ENCODE assay signal across 1 cellular context in the genomic region with DNA sequence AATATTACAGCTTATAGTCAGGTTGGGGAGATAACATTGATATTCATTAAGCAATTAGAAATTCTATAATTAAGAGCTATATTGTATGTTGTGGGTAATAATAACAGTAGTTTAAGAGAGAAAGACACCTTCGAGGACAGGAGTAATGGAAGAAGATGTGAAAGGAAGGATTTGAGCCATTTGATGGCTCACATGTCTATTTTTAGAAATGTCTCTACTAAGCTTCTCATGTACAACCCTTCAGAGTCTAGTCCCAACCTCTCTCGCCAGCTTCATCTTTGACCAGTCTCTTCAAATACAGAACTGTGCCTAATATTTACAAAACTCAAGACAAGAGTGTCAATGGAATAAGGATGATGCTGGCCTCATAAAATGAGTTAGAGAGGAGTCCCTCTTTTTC.
TF ChIP-seq lines count a peak whose summit lies in the region.

No MANE protein-coding gene starts in this region.

TF ChIP-seq in SK-N-SH treated with all-trans-retinoic acid at 6 μM for 48 hours, 23 proteins besides CTCF, POLR2A, EP300 and RAD21 (continued from another document):
- TF ChIP-seq, protein P1, sequence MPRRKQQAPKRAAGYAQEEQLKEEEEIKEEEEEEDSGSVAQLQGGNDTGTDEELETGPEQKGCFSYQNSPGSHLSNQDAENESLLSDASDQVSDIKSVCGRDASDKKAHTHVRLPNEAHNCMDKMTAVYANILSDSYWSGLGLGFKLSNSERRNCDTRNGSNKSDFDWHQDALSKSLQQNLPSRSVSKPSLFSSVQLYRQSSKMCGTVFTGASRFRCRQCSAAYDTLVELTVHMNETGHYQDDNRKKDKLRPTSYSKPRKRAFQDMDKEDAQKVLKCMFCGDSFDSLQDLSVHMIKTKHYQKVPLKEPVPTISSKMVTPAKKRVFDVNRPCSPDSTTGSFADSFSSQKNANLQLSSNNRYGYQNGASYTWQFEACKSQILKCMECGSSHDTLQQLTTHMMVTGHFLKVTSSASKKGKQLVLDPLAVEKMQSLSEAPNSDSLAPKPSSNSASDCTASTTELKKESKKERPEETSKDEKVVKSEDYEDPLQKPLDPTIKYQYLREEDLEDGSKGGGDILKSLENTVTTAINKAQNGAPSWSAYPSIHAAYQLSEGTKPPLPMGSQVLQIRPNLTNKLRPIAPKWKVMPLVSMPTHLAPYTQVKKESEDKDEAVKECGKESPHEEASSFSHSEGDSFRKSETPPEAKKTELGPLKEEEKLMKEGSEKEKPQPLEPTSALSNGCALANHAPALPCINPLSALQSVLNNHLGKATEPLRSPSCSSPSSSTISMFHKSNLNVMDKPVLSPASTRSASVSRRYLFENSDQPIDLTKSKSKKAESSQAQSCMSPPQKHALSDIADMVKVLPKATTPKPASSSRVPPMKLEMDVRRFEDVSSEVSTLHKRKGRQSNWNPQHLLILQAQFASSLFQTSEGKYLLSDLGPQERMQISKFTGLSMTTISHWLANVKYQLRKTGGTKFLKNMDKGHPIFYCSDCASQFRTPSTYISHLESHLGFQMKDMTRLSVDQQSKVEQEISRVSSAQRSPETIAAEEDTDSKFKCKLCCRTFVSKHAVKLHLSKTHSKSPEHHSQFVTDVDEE (CRISPR knock-in tag; IDR thresholded peaks at IDR 0.05) = no peak
- TF ChIP-seq, protein P2, sequence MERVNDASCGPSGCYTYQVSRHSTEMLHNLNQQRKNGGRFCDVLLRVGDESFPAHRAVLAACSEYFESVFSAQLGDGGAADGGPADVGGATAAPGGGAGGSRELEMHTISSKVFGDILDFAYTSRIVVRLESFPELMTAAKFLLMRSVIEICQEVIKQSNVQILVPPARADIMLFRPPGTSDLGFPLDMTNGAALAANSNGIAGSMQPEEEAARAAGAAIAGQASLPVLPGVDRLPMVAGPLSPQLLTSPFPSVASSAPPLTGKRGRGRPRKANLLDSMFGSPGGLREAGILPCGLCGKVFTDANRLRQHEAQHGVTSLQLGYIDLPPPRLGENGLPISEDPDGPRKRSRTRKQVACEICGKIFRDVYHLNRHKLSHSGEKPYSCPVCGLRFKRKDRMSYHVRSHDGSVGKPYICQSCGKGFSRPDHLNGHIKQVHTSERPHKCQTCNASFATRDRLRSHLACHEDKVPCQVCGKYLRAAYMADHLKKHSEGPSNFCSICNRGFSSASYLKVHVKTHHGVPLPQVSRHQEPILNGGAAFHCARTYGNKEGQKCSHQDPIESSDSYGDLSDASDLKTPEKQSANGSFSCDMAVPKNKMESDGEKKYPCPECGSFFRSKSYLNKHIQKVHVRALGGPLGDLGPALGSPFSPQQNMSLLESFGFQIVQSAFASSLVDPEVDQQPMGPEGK (CRISPR knock-in tag; IDR thresholded peaks at IDR 0.05; ENCODE audit: borderline replicate concordance) = no peak
- TF ChIP-seq, protein P3, sequence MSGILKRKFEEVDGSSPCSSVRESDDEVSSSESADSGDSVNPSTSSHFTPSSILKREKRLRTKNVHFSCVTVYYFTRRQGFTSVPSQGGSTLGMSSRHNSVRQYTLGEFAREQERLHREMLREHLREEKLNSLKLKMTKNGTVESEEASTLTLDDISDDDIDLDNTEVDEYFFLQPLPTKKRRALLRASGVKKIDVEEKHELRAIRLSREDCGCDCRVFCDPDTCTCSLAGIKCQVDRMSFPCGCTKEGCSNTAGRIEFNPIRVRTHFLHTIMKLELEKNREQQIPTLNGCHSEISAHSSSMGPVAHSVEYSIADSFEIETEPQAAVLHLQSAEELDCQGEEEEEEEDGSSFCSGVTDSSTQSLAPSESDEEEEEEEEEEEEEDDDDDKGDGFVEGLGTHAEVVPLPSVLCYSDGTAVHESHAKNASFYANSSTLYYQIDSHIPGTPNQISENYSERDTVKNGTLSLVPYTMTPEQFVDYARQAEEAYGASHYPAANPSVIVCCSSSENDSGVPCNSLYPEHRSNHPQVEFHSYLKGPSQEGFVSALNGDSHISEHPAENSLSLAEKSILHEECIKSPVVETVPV (CRISPR knock-in tag; IDR thresholded peaks at IDR 0.05) = no peak
- TF ChIP-seq TOX (CRISPR knock-in tag; IDR thresholded peaks at IDR 0.05; ENCODE audit: borderline replicate concordance) = no peak
- no peak for TF ChIP-seq RARB (CRISPR knock-in tag; IDR thresholded peaks at IDR 0.05)
- TF ChIP-seq ARNTL (CRISPR knock-in tag; IDR thresholded peaks at IDR 0.05; ENCODE audit: borderline replicate concordance, low read depth) = no peak
- no peak for TF ChIP-seq TCF4 (CRISPR knock-in tag; IDR thresholded peaks at IDR 0.05; ENCODE audit: borderline replicate concordance)
